ENCODE assay signal across 19 cellular contexts in the genomic region with DNA sequence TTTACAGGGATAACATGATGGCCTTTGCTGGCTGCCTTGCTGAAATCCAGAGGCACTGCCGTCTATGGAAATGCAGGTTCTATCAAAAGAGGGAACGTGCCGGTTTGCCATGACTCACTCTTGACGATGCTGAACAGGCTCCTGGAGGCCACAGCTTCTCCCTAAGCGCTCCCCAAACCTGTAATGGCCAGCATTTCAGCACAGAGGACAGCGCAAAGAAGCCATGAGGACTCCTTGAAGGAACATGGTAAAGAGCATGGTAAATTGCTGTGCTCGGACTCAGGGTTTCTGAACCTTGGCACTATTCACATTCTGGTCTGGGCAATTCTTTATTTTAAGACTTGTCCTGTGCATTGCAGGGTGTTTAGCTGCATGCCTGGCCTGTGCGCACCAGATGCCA.
DNase-seq lines count a peak whose midpoint lies in the region; ATAC-seq, FAIRE-seq and TF ChIP-seq lines count a peak whose summit lies in the region.
"Had no signal": no experiment of that assay in that cellular context is flagged by ENCODE, and none has a peak within 500 bp of the region (broad histone marks: within the 10 kb centered on the region; RNA-seq: fewer than 3 reads in every experiment).

No MANE protein-coding gene starts in this region.

- intact Hi-C loops in GM12878 (cut with micrococcal nuclease; ENCODE audit: unreplicated experiment) = no loop called here

- no peak for TF ChIP-seq CTCF in GM12878 (IDR thresholded peaks at IDR 0.05 in 2 of 3, conservative IDR thresholded peaks at IDR 0.05 in 1 of 3; ENCODE audit: control insufficient read depth in 2 of 3, extremely low read depth in 1 of 3, insufficient read depth in 1 of 3, low read depth in 3 of 3, low read length in 3 of 3)

- H3K27ac ChIP-seq in GM12878 (ENCODE audit: control insufficient read depth, insufficient read depth) = no peak overlapping the region

- no peaks in the 10 kb centered on the region; a peak in 2 of 4 replicates for H3K27me3 ChIP-seq in GM12878 (replicated peaks in 1 of 2; ENCODE audit: control insufficient read depth in 2 of 2, insufficient read depth in 2 of 2, low read length in 1 of 2)
- H3K27me3 ChIP-seq: MG63 had no signal

- FAIRE-seq in GM12878 (lab: Jason Lieb, UNC) = no peak
- FAIRE-seq: RCC 7860 had no signal

- no peaks in the 10 kb centered on the region for H4K20me1 ChIP-seq in GM12878 (ENCODE audit: control insufficient read depth, insufficient read depth)

- TF ChIP-seq POLR2A in GM12878 (IDR thresholded peaks at IDR 0.05; ENCODE audit: low read depth, low read length) = no peak

- no peak overlapping the region for H3K4me2 ChIP-seq in GM12878 (ENCODE audit: control insufficient read depth, insufficient read depth)

- peak; percentile 35 for DNase-seq in ELF-1 (ENCODE audit: low read depth, low spot score)
- peak; percentile 12 for DNase-seq in M059J (ENCODE audit: low read depth)
- DNase-seq in GM12878 (ENCODE audit: low read depth, low spot score) = no peak
- DNase-seq in mesenteric fat pad (ENCODE audit: low spot score) = peak; percentile 47
- DNase-seq in HCEC 1CT = no peak
- DNase-seq: ACHN; CD4-positive, CD25-positive, alpha-beta regulatory T cell; KG1; MG63; NCI-H1092 treated with DMSO at 0.1 percent for 48 hours; NCI-H1694; NCI-H2107; NCI-H2227 treated with DMSO at 0.1 percent for 48 hours; NCI-H524; SIG-M5 had no signal

- in situ Hi-C loops in GM12878 (cut with MboI) = no loop called here

- POLR2A ChIA-PET in GM12878 (lab: Charles Lee) = no interaction called here

- WGBS in GM12878 (ENCODE audit: insufficient coverage, insufficient replicate concordance, low lambda C conversion rate, missing lambda C conversion rate) = 32% methylated on average over 8 of the region's 8 CpGs

- no peak overlapping the region for H2AFZ ChIP-seq in GM12878 (ENCODE audit: control insufficient read depth, low read depth, low read length)

- no peak overlapping the region for H3K4me3 ChIP-seq in GM12878
- H3K4me3 ChIP-seq: MG63 had no signal

- SMC1A ChIA-PET in GM12878 (lab: Charles Lee; ENCODE audit: uncharacterized antibody, unreplicated experiment) = no interaction called here

- no peak for TF ChIP-seq EP300 in GM12878 (IDR thresholded peaks at IDR 0.05; ENCODE audit: borderline replicate concordance in 1 of 2, control insufficient read depth in 1 of 2, low read depth in 2 of 2, low read length in 2 of 2)

- H3K9me3 ChIP-seq in GM12878 (replicated peaks; ENCODE audit: control insufficient read depth, insufficient read depth, low read length) = no peaks in the 10 kb centered on the region
- H3K9me3 ChIP-seq: MG63 had no signal

- no peak for ATAC-seq in GM12878
- ATAC-seq in GM21515 (IDR thresholded peaks at IDR 0.05; ENCODE audit: unreplicated experiment) = no peak
- ATAC-seq in GM19395 (IDR thresholded peaks at IDR 0.05; ENCODE audit: unreplicated experiment) = no peak
- ATAC-seq: HCT116 had no signal

- RAD21 ChIA-PET in GM12878 (lab: Charles Lee; ENCODE audit: unreplicated experiment) = no interaction called here

- H3K9ac ChIP-seq in GM12878 (ENCODE audit: control insufficient read depth, insufficient read depth, low read length) = no peak overlapping the region

- BruUV-seq in GM12878 (replicated peaks; lab: Mats Ljungman, UMichigan) = no TSS peak

- no peak for TF ChIP-seq RAD21 in GM12878 (IDR thresholded peaks at IDR 0.05; ENCODE audit: insufficient read depth, low read depth, low read length)

- H3K79me2 ChIP-seq in GM12878 (ENCODE audit: control insufficient read depth, insufficient read depth, low read length) = no peaks in the 10 kb centered on the region

- no peaks in the 10 kb centered on the region for H3K36me3 ChIP-seq in GM12878 (ENCODE audit: control insufficient read depth in 2 of 2, insufficient read depth in 2 of 2, low read length in 1 of 2)
- H3K36me3 ChIP-seq: MG63 had no signal

- CTCF ChIA-PET in GM12878 (lab: Yijun Ruan, JAX) = no interaction called here

- no peaks in the 10 kb centered on the region for H3K4me1 ChIP-seq in GM12878 (ENCODE audit: control insufficient read depth, insufficient read depth, low read length)

TF ChIP-seq in GM12878, 131 proteins besides CTCF, POLR2A, EP300 and RAD21:
- TF ChIP-seq, protein P1, sequence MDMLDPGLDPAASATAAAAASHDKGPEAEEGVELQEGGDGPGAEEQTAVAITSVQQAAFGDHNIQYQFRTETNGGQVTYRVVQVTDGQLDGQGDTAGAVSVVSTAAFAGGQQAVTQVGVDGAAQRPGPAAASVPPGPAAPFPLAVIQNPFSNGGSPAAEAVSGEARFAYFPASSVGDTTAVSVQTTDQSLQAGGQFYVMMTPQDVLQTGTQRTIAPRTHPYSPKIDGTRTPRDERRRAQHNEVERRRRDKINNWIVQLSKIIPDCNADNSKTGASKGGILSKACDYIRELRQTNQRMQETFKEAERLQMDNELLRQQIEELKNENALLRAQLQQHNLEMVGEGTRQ (IDR thresholded peaks at IDR 0.05; ENCODE audit: borderline replicate concordance, low read depth, low read length) = no peak
- TF ChIP-seq CHD1 (IDR thresholded peaks at IDR 0.05; ENCODE audit: low read depth, low read length) = no peak
- TF ChIP-seq, protein P2, sequence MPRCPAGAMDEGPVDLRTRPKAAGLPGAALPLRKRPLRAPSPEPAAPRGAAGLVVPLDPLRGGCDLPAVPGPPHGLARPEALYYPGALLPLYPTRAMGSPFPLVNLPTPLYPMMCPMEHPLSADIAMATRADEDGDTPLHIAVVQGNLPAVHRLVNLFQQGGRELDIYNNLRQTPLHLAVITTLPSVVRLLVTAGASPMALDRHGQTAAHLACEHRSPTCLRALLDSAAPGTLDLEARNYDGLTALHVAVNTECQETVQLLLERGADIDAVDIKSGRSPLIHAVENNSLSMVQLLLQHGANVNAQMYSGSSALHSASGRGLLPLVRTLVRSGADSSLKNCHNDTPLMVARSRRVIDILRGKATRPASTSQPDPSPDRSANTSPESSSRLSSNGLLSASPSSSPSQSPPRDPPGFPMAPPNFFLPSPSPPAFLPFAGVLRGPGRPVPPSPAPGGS (IDR thresholded peaks at IDR 0.05; ENCODE audit: borderline replicate concordance, insufficient read depth, low read depth, low read length, poor library complexity, severe bottlenecking) = no peak
- TF ChIP-seq, protein P3, sequence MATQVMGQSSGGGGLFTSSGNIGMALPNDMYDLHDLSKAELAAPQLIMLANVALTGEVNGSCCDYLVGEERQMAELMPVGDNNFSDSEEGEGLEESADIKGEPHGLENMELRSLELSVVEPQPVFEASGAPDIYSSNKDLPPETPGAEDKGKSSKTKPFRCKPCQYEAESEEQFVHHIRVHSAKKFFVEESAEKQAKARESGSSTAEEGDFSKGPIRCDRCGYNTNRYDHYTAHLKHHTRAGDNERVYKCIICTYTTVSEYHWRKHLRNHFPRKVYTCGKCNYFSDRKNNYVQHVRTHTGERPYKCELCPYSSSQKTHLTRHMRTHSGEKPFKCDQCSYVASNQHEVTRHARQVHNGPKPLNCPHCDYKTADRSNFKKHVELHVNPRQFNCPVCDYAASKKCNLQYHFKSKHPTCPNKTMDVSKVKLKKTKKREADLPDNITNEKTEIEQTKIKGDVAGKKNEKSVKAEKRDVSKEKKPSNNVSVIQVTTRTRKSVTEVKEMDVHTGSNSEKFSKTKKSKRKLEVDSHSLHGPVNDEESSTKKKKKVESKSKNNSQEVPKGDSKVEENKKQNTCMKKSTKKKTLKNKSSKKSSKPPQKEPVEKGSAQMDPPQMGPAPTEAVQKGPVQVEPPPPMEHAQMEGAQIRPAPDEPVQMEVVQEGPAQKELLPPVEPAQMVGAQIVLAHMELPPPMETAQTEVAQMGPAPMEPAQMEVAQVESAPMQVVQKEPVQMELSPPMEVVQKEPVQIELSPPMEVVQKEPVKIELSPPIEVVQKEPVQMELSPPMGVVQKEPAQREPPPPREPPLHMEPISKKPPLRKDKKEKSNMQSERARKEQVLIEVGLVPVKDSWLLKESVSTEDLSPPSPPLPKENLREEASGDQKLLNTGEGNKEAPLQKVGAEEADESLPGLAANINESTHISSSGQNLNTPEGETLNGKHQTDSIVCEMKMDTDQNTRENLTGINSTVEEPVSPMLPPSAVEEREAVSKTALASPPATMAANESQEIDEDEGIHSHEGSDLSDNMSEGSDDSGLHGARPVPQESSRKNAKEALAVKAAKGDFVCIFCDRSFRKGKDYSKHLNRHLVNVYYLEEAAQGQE (IDR thresholded peaks at IDR 0.05; ENCODE audit: low read depth, low read length) = peak; percentile 70; the same call in 1 of the 2 replicates
- TF ChIP-seq, protein P4, sequence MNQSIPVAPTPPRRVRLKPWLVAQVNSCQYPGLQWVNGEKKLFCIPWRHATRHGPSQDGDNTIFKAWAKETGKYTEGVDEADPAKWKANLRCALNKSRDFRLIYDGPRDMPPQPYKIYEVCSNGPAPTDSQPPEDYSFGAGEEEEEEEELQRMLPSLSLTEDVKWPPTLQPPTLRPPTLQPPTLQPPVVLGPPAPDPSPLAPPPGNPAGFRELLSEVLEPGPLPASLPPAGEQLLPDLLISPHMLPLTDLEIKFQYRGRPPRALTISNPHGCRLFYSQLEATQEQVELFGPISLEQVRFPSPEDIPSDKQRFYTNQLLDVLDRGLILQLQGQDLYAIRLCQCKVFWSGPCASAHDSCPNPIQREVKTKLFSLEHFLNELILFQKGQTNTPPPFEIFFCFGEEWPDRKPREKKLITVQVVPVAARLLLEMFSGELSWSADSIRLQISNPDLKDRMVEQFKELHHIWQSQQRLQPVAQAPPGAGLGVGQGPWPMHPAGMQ (IDR thresholded peaks at IDR 0.05; ENCODE audit: borderline replicate concordance) = no peak

Comparison
In these comparisons a context has a peak if more than half of its experiments do, and no peak if none do; other contexts are left out.
1. DNase-seq: peak in ELF-1 (single experiment), M059J (single experiment) and mesenteric fat pad (single experiment); none in GM12878 (single experiment) and HCEC 1CT (single experiment).